ENCODE assay signal across 10 cellular contexts in the genomic region with DNA sequence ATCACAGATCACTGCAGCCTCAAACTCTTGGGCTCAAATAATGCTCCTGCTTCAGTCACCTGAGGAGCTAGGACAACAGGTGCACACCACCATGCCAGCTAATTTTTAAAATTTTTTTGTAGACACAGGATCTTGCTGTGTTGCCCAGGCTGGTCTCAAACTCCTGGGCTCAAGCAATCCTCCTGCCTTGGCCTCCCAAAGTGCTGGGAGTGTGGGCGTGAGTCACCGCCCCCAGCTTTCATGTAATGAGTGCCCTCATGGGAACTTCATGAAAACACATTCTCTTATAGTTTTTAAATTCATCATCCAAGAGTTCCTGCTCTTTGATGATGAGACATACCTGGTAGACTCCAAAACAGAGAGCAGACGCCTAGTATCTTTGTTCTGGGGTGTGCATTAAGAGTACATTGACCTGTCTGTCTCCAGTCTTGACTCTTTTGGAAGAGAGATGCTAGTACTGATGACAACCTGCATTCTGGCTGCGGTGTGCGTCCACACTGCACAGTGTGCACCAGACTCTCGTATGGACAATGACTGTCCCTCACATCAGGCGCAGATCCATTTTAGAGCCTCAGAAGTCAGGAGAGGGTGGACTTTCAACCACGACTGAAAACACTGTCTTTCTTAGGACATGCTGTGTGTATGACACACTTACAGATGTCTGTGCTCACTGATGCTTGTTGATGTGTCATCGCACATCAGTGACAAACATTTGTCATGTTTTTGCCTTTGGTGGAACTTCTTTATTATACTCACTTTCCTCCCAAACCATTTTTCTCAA. TPM values are rescaled to one million over a fixed set of nuclear protein-coding genes. Genes with fewer than 3 reads are reported as not detected.
DNase-seq lines count a peak whose midpoint lies in the region; ATAC-seq and TF ChIP-seq lines count a peak whose summit lies in the region.
"Had no signal": no experiment of that assay in that cellular context is flagged by ENCODE, and none has a peak within 500 bp of the region (broad histone marks: within the 10 kb centered on the region; RNA-seq: fewer than 3 reads in every experiment).

No MANE protein-coding gene starts in this region.

- H3K9me3 ChIP-seq in Loucy (ENCODE audit: insufficient read depth, low read depth, low read length): no peaks in the 10 kb centered on the region
- H3K9me3 ChIP-seq: MG63 had no signal

- H3K27ac Mint-ChIP-seq in CD14-positive monocyte: peak overlapping the region; percentile 93 to 100 (median 99)
- H3K27ac Mint-ChIP-seq in naive thymus-derived CD8-positive, alpha-beta T cell: peak overlapping the region in 9 of 10 donors; percentile 9 to 93 (median 74)

- H3K4me3 ChIP-seq in Loucy (ENCODE audit: low read length, poor library complexity, severe bottlenecking): peak overlapping the region; percentile 93
- H3K4me3 ChIP-seq in lower leg skin (ENCODE audit: low read depth, poor library complexity, severe bottlenecking): no peak overlapping the region
- H3K4me3 ChIP-seq: MG63 had no signal

- H3K4me1 ChIP-seq in Loucy (ENCODE audit: insufficient read depth, low read length, poor library complexity, severe bottlenecking): peaks cover 57% of the 10 kb centered on the region

- peaks cover 52% of the 10 kb centered on the region for H3K36me3 ChIP-seq in Loucy (ENCODE audit: insufficient read depth, low read length)
- H3K36me3 ChIP-seq: MG63 had no signal

- 67 to 81% methylated on average over 9 of the region's 9 CpGs for WGBS in lower leg skin, 2 donors

- H3K9me3 Mint-ChIP-seq in CD14-positive monocyte: peaks cover 0 to 2% (median 0%) of the 10 kb centered on the region in 7 donors
- no peaks in the 10 kb centered on the region for H3K9me3 Mint-ChIP-seq in naive thymus-derived CD8-positive, alpha-beta T cell

- H3K79me2 ChIP-seq in Loucy (ENCODE audit: insufficient read depth, low read length): peaks cover 100% of the 10 kb centered on the region

- no peak for TF ChIP-seq CTCF in CD14-positive monocyte (IDR thresholded peaks at IDR 0.05)
- no peak for TF ChIP-seq CTCF in Loucy (conservative IDR thresholded peaks at IDR 0.05; ENCODE audit: low read length)
- TF ChIP-seq CTCF in lower leg skin (IDR thresholded peaks at IDR 0.05): no peak

- POLR2A ChIA-PET in naive thymus-derived CD8-positive, alpha-beta T cell (lab: Charles Lee): interaction anchor here (0.7 to 1.8 kb wide), 3 partner anchors 9 to 99 kb away, joined by 3 to 8 read pairs (median 3); no protein-coding TSS in a partner anchor

- peaks cover 46 to 54% of the 10 kb centered on the region in 2 donors for H3K36me3 Mint-ChIP-seq in CD14-positive monocyte
- peaks cover 0 to 5% (median 0%) of the 10 kb centered on the region in 3 donors for H3K36me3 Mint-ChIP-seq in naive thymus-derived CD8-positive, alpha-beta T cell

- H3F3A ChIP-seq in Loucy (ENCODE audit: low read depth): no peaks in the 10 kb centered on the region

- peak in 1 of 2 donors; percentile 6 for ATAC-seq in naive thymus-derived CD8-positive, alpha-beta T cell
- no peak for ATAC-seq in GM19463 (IDR thresholded peaks at IDR 0.05; ENCODE audit: unreplicated experiment)

- H3K27me3 Mint-ChIP-seq in CD14-positive monocyte (ENCODE audit: low read depth in 3 of 3): peaks cover 0 to 1% (median 0%) of the 10 kb centered on the region in 3 donors
- no peaks in the 10 kb centered on the region for H3K27me3 Mint-ChIP-seq in naive thymus-derived CD8-positive, alpha-beta T cell

- H3K4me2 ChIP-seq in Loucy (ENCODE audit: low read depth, low read length, poor library complexity, severe bottlenecking): peak overlapping the region; percentile 90

- intact Hi-C loops in CD14-positive monocyte (cut with micrococcal nuclease) (loop anchor here in 1 of 2 donors (1.0 to 5.0 kb wide), 4 partner anchors 9 to 46 kb away; no protein-coding TSS in a partner anchor), lower leg skin (cut with DNase I; ENCODE audit: low total_unique reads) (no loop called here)

- DNase-seq in CD14-positive monocyte (ENCODE audit: low spot score) (peak; percentile 72), NCI-H187 treated with DMSO at 0.1 percent for 48 hours (lab: John Stamatoyannopoulos, UW) (no peak), NCI-H1417 treated with DMSO at 0.1 percent for 48 hours (lab: John Stamatoyannopoulos, UW) (no peak), lower leg skin (ENCODE audit: low spot score in 2 of 2) (no peak)
- DNase-seq in activated T-cell treated with anti-CD3 and anti-CD28 coated beads, Interleukin-2, amount 50 U/mL, for 48 hours: peak; percentile 82 to 83
- DNase-seq in naive thymus-derived CD8-positive, alpha-beta T cell: no peak
- DNase-seq: amniotic stem cell, MG63 had no signal

- H3K27me3 ChIP-seq in Loucy (ENCODE audit: insufficient read depth, low read length, poor library complexity, severe bottlenecking): peaks cover 26% of the 10 kb centered on the region
- H3K27me3 ChIP-seq: MG63 had no signal

- no peaks in the 10 kb centered on the region for H3K9me2 ChIP-seq in Loucy (replicated peaks; ENCODE audit: low read depth, low read length)

- peak overlapping the region; percentile 98 for H3K9ac ChIP-seq in Loucy (ENCODE audit: low read depth, low read length, poor library complexity, severe bottlenecking)

- H4K20me1 ChIP-seq in Loucy (ENCODE audit: insufficient read depth, low read length, poor library complexity, severe bottlenecking): peaks cover 65% of the 10 kb centered on the region

- H3K4me3 Mint-ChIP-seq in CD14-positive monocyte: peak overlapping the region; percentile 95 to 99
- peak overlapping the region; percentile 12 to 90 (median 84) for H3K4me3 Mint-ChIP-seq in naive thymus-derived CD8-positive, alpha-beta T cell

- TF ChIP-seq POLR2A in lower leg skin (IDR thresholded peaks at IDR 0.05): no peak

- peaks cover 81% of the 10 kb centered on the region for H3K4me1 Mint-ChIP-seq in CD14-positive monocyte
- peaks cover 20 to 87% (median 78%) of the 10 kb centered on the region in 4 donors for H3K4me1 Mint-ChIP-seq in naive thymus-derived CD8-positive, alpha-beta T cell

- H2AFZ ChIP-seq in Loucy (ENCODE audit: low read length): no peak overlapping the region

RNA-seq across cellular contexts. Expression of a gene that starts 2.0 kb away (rescaled TPM):
- polyA plus RNA-seq in CD14-positive monocyte: 1 to 10 TPM; 5.9 to 7.5 TPM
- 1 to 10 TPM; 3.4 to 4.1 TPM for total RNA-seq in naive thymus-derived CD8-positive, alpha-beta T cell
- polyA plus RNA-seq in naive thymus-derived CD8-positive, alpha-beta T cell: under 1 TPM; 0.29 to 0.92 (median 0.87) TPM
- 1 to 10 TPM; 1.8 to 3.1 (median 2.4) TPM for total RNA-seq in lower leg skin

Comparison
In these comparisons a context has a peak if more than half of its experiments do, and no peak if none do; other contexts are left out.
1. DNase-seq: peak in CD14-positive monocyte (single experiment) and activated T-cell treated with anti-CD3 and anti-CD28 coated beads, Interleukin-2, amount 50 U/mL, for 48 hours (2 of 2); none in naive thymus-derived CD8-positive, alpha-beta T cell (0 of 10), NCI-H187 treated with DMSO at 0.1 percent for 48 hours (single experiment), NCI-H1417 treated with DMSO at 0.1 percent for 48 hours (single experiment) and lower leg skin (0 of 2).